In genomic region chr17:48110722-48111121, GRCh38 we compare ENCODE assay signal across 1 cellular context.
TF ChIP-seq lines count a peak whose summit lies in the region.

No MANE protein-coding gene starts in this region.

TF ChIP-seq in HepG2, 621 proteins besides CTCF, POLR2A, EP300 and RAD21:
- TF ChIP-seq ATF7 (IDR thresholded peaks at IDR 0.05) (peak; percentile 27; the same call in 1 of the 2 replicates), ATF7 (CRISPR knock-in tag; IDR thresholded peaks at IDR 0.05) (no peak), GZF1 (CRISPR knock-in tag; IDR thresholded peaks at IDR 0.05) (no peak)
